In genomic region chr10:31808258-31809218, GRCh38 we compare ENCODE assay signal across 8 cellular contexts.
DNase-seq lines count a peak whose midpoint lies in the region; ATAC-seq, FAIRE-seq and TF ChIP-seq lines count a peak whose summit lies in the region.

No MANE protein-coding gene starts in this region.

- H3K36me3 Mint-ChIP-seq in activated T-cell treated with anti-CD3 and anti-CD28 coated beads, Interleukin-2, amount 50 U/mL, for 72 hours (ENCODE audit: insufficient read depth in 2 of 2) = no peaks in the 10 kb centered on the region

- H3K9me3 Mint-ChIP-seq in activated T-cell treated with anti-CD3 and anti-CD28 coated beads, Interleukin-2, amount 50 U/mL, for 72 hours = no peaks in the 10 kb centered on the region

- peak; percentile 94 for FAIRE-seq in frontal cortex (lab: Jason Lieb, UNC)

- peak overlapping the region; percentile 67 to 95 for H3K4me3 Mint-ChIP-seq in activated T-cell treated with anti-CD3 and anti-CD28 coated beads, Interleukin-2, amount 50 U/mL, for 72 hours

- TF ChIP-seq CTCF in omental fat pad (IDR thresholded peaks at IDR 0.05) = no peak

- ATAC-seq in GM19452 (IDR thresholded peaks at IDR 0.05; ENCODE audit: unreplicated experiment) = peak; percentile 58
- peak; percentile 66 to 69 for ATAC-seq in activated T-cell treated with anti-CD3 and anti-CD28 coated beads, Interleukin-2, amount 50 U/mL, for 72 hours (replicated peaks in 1 of 2)
- peak; percentile 59 for ATAC-seq in omental fat pad (ENCODE audit: low FRiP score)
- ATAC-seq in HG03521 (IDR thresholded peaks at IDR 0.05; ENCODE audit: unreplicated experiment) = no peak

- DNase-seq in DMS 273 (lab: John Stamatoyannopoulos, UW; ENCODE audit: unreplicated experiment) (peak; percentile 57), DMS 273 treated with DMSO at 0.1 percent for 48 hours (lab: John Stamatoyannopoulos, UW) (no peak), NCI-H1092 treated with DMSO at 0.1 percent for 48 hours (lab: John Stamatoyannopoulos, UW) (peak; percentile 38), frontal cortex (ENCODE audit: low spot score in 2 of 2) (peak; percentile 6 to 9), omental fat pad (ENCODE audit: low spot score) (no peak)
- DNase-seq in activated T-cell treated with anti-CD3 and anti-CD28 coated beads, Interleukin-2, amount 50 U/mL, for 72 hours = peak; percentile 8 to 21

- H3K27me3 Mint-ChIP-seq in activated T-cell treated with anti-CD3 and anti-CD28 coated beads, Interleukin-2, amount 50 U/mL, for 72 hours (ENCODE audit: low read depth) = no peaks in the 10 kb centered on the region

- H3K27ac Mint-ChIP-seq in activated T-cell treated with anti-CD3 and anti-CD28 coated beads, Interleukin-2, amount 50 U/mL, for 72 hours = peak overlapping the region; percentile 93

- H3K4me1 Mint-ChIP-seq in activated T-cell treated with anti-CD3 and anti-CD28 coated beads, Interleukin-2, amount 50 U/mL, for 72 hours (ENCODE audit: low read depth) = peaks cover 6% of the 10 kb centered on the region

Comparison
In these comparisons a context has a peak if more than half of its experiments do, and no peak if none do; other contexts are left out.
1. DNase-seq: peak in DMS 273 (single experiment), NCI-H1092 treated with DMSO at 0.1 percent for 48 hours (single experiment), activated T-cell treated with anti-CD3 and anti-CD28 coated beads, Interleukin-2, amount 50 U/mL, for 72 hours (2 of 2) and frontal cortex (2 of 2); none in DMS 273 treated with DMSO at 0.1 percent for 48 hours (single experiment) and omental fat pad (single experiment).